Comparison of ENCODE assay signal across 35 cellular contexts in genomic region chr3:112047264-112047663, GRCh38. TPM values are rescaled to one million over a fixed set of nuclear protein-coding genes. Genes with fewer than 3 reads are reported as not detected.
"Had no signal": no experiment of that assay in that cellular context is flagged by ENCODE, and none has a peak within 500 bp of the region (broad histone marks: within the 10 kb centered on the region; RNA-seq: fewer than 3 reads in every experiment).

No MANE protein-coding gene starts in this region.

- H3K27ac ChIP-seq: colonic mucosa, esophagus squamous epithelium, heart right ventricle, left lung, neural progenitor cell, prostate gland, right atrium auricular region, sigmoid colon, thoracic aorta, transverse colon, upper lobe of right lung, uterus had no signal

- H2AFZ ChIP-seq: neural progenitor cell had no signal

- H3K4me3 Mint-ChIP-seq: dendritic cell treated with granulocyte-macrophage colony-stimulating factor and Interleukin-4, amounts not matched to agents 40 ng/mL and 50 ng/mL, for 4 days; naive thymus-derived CD4-positive, alpha-beta T cell; nephron; neural progenitor cell; stimulated activated naive B cell treated with anti-CD40 and anti-IgM and Interleukin-4, amounts not matched to agents 10 μg/mL and 1 μg/mL and 100 μg/mL, for 72 hours; stimulated activated naive CD8-positive, alpha-beta T cell treated with anti-CD3 and anti-CD28 coated beads, Interleukin-15, Interleukin-2, amounts not matched to agents 100 ng/mL and 50 ng/mL, for 24 hours had no signal

- H3K4me2 ChIP-seq: neural progenitor cell had no signal

- H3K36me3 ChIP-seq: colonic mucosa, esophagus squamous epithelium, heart right ventricle, left lung, neural progenitor cell, prostate gland, right atrium auricular region, sigmoid colon, thoracic aorta, transverse colon, upper lobe of right lung, uterus had no signal

- H3K4me1 Mint-ChIP-seq: naive thymus-derived CD4-positive, alpha-beta T cell; nephron; stimulated activated naive B cell treated with anti-CD40 and anti-IgM and Interleukin-4, amounts not matched to agents 10 μg/mL and 1 μg/mL and 100 μg/mL, for 72 hours had no signal

- H3K9me3 ChIP-seq: colonic mucosa, esophagus squamous epithelium, heart right ventricle, left lung, prostate gland, right atrium auricular region, sigmoid colon, thoracic aorta, transverse colon, upper lobe of right lung, uterus had no signal

- H3K27me3 Mint-ChIP-seq: dendritic cell treated with granulocyte-macrophage colony-stimulating factor and Interleukin-4, amounts not matched to agents 40 ng/mL and 50 ng/mL, for 4 days; stimulated activated naive CD8-positive, alpha-beta T cell treated with anti-CD3 and anti-CD28 coated beads, Interleukin-15, Interleukin-2, amounts not matched to agents 100 ng/mL and 50 ng/mL, for 24 hours had no signal

- H3K27ac Mint-ChIP-seq: dendritic cell treated with granulocyte-macrophage colony-stimulating factor and Interleukin-4, amounts not matched to agents 40 ng/mL and 50 ng/mL, for 4 days; nephron; neural progenitor cell; stimulated activated naive B cell treated with anti-CD40 and anti-IgM and Interleukin-4, amounts not matched to agents 10 μg/mL and 1 μg/mL and 100 μg/mL, for 72 hours; stimulated activated naive CD8-positive, alpha-beta T cell treated with anti-CD3 and anti-CD28 coated beads, Interleukin-15, Interleukin-2, amounts not matched to agents 100 ng/mL and 50 ng/mL, for 24 hours had no signal

- H3K9me3 Mint-ChIP-seq: dendritic cell treated with granulocyte-macrophage colony-stimulating factor and Interleukin-4, amounts not matched to agents 40 ng/mL and 50 ng/mL, for 4 days; naive thymus-derived CD4-positive, alpha-beta T cell; nephron; neural progenitor cell; stimulated activated naive B cell treated with anti-CD40 and anti-IgM and Interleukin-4, amounts not matched to agents 10 μg/mL and 1 μg/mL and 100 μg/mL, for 72 hours; stimulated activated naive CD8-positive, alpha-beta T cell treated with anti-CD3 and anti-CD28 coated beads, Interleukin-15, Interleukin-2, amounts not matched to agents 100 ng/mL and 50 ng/mL, for 24 hours had no signal

- H3K27me3 ChIP-seq: colonic mucosa, left lung, neural progenitor cell, sigmoid colon, transverse colon, upper lobe of right lung had no signal

- FAIRE-seq: endothelial cell of umbilical vein, islet of Langerhans had no signal

- ATAC-seq: heart right ventricle; left cardiac atrium; left lung; naive thymus-derived CD4-positive, alpha-beta T cell; stimulated activated naive B cell treated with anti-CD40 and anti-IgM and Interleukin-4, amounts not matched to agents 10 μg/mL and 1 μg/mL and 100 μg/mL, for 72 hours; upper lobe of right lung had no signal

- H3K4me3 ChIP-seq: colonic mucosa, esophagus squamous epithelium, heart right ventricle, left lung, neural progenitor cell, prostate gland, right atrium auricular region, sigmoid colon, thoracic aorta, transverse colon, upper lobe of right lung, uterus had no signal

- H3K36me3 Mint-ChIP-seq: naive thymus-derived CD4-positive, alpha-beta T cell; neural progenitor cell; stimulated activated naive B cell treated with anti-CD40 and anti-IgM and Interleukin-4, amounts not matched to agents 10 μg/mL and 1 μg/mL and 100 μg/mL, for 72 hours had no signal

- H3K9ac ChIP-seq: neural progenitor cell had no signal

- H3K4me1 ChIP-seq: colonic mucosa, left lung, prostate gland, right atrium auricular region, upper lobe of right lung had no signal

- DNase-seq: colonic mucosa; effector CD8-positive, alpha-beta T cell; erythroblast; esophagus squamous epithelium; foreskin melanocyte; glutamatergic neuron; heart right ventricle; hippocampal formation; left cardiac atrium; left lung; mesendoderm; midbrain; naive thymus-derived CD4-positive, alpha-beta T cell; nucleus accumbens; sigmoid colon; stimulated activated CD4-positive, alpha-beta T cell treated with anti-CD3 and anti-CD28 coated beads, Interleukin-2, amount 100 ng/mL, for 24 hours; stimulated activated CD4-positive, alpha-beta T cell treated with anti-CD3 and anti-CD28 coated beads, Interleukin-4, amount 100 ng/mL, for 4 hours; stimulated activated naive B cell treated with anti-CD40 and anti-IgM and Interleukin-4, amounts not matched to agents 10 μg/mL and 1 μg/mL and 100 μg/mL, for 72 hours; transverse colon; upper lobe of right lung; uterus had no signal

RNA-seq across cellular contexts. Expression of gene TMPRSS7, which starts 12.7 kb away (rescaled TPM):
- total RNA-seq: colonic mucosa; endothelial cell of umbilical vein; esophagus squamous epithelium; heart right ventricle; kidney epithelial cell; left cardiac atrium; lung microvascular endothelial cell; naive thymus-derived CD4-positive, alpha-beta T cell; osteocyte; prostate gland; right atrium auricular region; sigmoid colon; skeletal muscle tissue; thoracic aorta; transverse colon; uterus had no signal
- polyA plus RNA-seq: endothelial cell of umbilical vein, heart right ventricle had no signal

RNA-seq across cellular contexts. Expression of gene TAGLN3, which starts 48.5 kb away (rescaled TPM):
- total RNA-seq: endothelial cell of umbilical vein, esophagus squamous epithelium, left cardiac atrium, lung microvascular endothelial cell, mucosa of gallbladder, osteocyte, right atrium auricular region, thoracic aorta, upper lobe of right lung had no signal
- polyA plus RNA-seq: endothelial cell of umbilical vein; naive thymus-derived CD4-positive, alpha-beta T cell had no signal
